Comparison of ENCODE assay signal across 8 cellular contexts in the genomic region with DNA sequence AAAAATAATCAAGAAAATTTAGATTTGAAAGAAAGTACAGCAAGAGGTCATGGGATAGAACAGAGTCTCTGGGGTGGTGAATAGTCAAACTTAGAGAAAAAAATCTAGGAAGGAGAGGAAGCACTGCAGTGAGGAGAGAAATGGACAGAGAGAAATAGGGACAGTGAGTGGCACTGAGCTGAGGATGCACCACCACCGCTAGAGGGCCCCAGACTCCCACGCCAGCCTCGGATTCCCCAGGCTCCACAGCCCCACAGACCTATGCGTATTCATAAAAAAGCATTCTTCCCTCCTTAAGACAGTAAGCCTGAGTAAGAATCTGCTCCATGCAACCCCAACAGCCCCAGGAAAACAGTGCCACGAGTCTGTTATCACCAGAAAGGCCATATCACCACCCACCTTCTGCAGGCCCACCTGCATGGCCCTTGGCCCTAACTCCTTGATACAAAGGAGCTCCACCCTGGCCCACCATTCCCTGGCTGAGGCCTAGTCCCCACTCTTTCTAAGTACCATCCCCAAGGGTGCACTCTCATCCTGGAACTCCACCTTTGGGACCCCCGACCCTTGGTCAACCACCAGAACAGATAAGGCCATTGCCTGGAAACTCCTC.
DNase-seq lines count a peak whose midpoint lies in the region; ATAC-seq, FAIRE-seq and TF ChIP-seq lines count a peak whose summit lies in the region.

No MANE protein-coding gene starts in this region.

- H3K4me3 ChIP-seq in lung, result no peak overlapping the region

- H3K27me3 Mint-ChIP-seq in dendritic cell treated with granulocyte-macrophage colony-stimulating factor and Interleukin-4, amounts not matched to agents 40 ng/mL and 50 ng/mL, for 4 days, result no peaks in the 10 kb centered on the region

- intact Hi-C loops in dendritic cell treated with granulocyte-macrophage colony-stimulating factor and Interleukin-4, amounts not matched to agents 40 ng/mL and 50 ng/mL, for 4 days (cut with micrococcal nuclease), result loop anchor here (1.0 to 5.0 kb wide), 5 partner anchors 88 to 458 kb away; partner anchors contain the start of gene ZFAND4

- no peak overlapping the region for H3K27ac ChIP-seq in lung (ENCODE audit: low read depth in 1 of 2, low read length in 1 of 2)

- peak overlapping the region; percentile 52 for H3K4me3 Mint-ChIP-seq in dendritic cell treated with granulocyte-macrophage colony-stimulating factor and Interleukin-4, amounts not matched to agents 40 ng/mL and 50 ng/mL, for 4 days

- H3K4me1 Mint-ChIP-seq in dendritic cell treated with granulocyte-macrophage colony-stimulating factor and Interleukin-4, amounts not matched to agents 40 ng/mL and 50 ng/mL, for 4 days (ENCODE audit: low read depth), result peaks cover 91% of the 10 kb centered on the region

- no peak for TF ChIP-seq POLR2A in GM12891 (IDR thresholded peaks at IDR 0.05; ENCODE audit: low read depth, low read length)

- peaks cover 0 to 7% of the 10 kb centered on the region in 2 donors for H3K36me3 ChIP-seq in lung (ENCODE audit: control insufficient read depth in 2 of 2, insufficient read depth in 2 of 2, low read length in 2 of 2)

- WGBS in lung, 2 donors, result 19 to 20% methylated on average over 6 of the region's 6 CpGs

- DNase-seq in GM12891 (ENCODE audit: insufficient read length, low spot score) (no peak), NCI-H2227 treated with DMSO at 0.1 percent for 48 hours (lab: John Stamatoyannopoulos, UW) (peak; percentile 68), lung (ENCODE audit: low spot score) (peak; percentile 77)
- DNase-seq in activated CD4-positive, alpha-beta T cell treated with anti-CD3 and anti-CD28 coated beads, Interleukin-2, amount 50 U/mL, for 48 hours, result peak; percentile 77 to 84
- DNase-seq in stimulated activated CD8-positive, alpha-beta memory T cell treated with anti-CD3 and anti-CD28 coated beads, Interleukin-12 subunit alpha, Interleukin-12 subunit beta, amount 100 ng/mL, for 4 hours (ENCODE audit: low read depth), result peak; percentile 49

- peak overlapping the region; percentile 31 for H3K27ac Mint-ChIP-seq in dendritic cell treated with granulocyte-macrophage colony-stimulating factor and Interleukin-4, amounts not matched to agents 40 ng/mL and 50 ng/mL, for 4 days

- no peaks in the 10 kb centered on the region for H3K9me3 ChIP-seq in lung (ENCODE audit: control insufficient read depth in 2 of 2, insufficient read depth in 1 of 2, low read length in 1 of 2)

- no peaks in the 10 kb centered on the region for H3K27me3 ChIP-seq in lung (ENCODE audit: control insufficient read depth, insufficient read depth)

- no peaks in the 10 kb centered on the region for H3K9me3 Mint-ChIP-seq in dendritic cell treated with granulocyte-macrophage colony-stimulating factor and Interleukin-4, amounts not matched to agents 40 ng/mL and 50 ng/mL, for 4 days

- H3K4me1 ChIP-seq in lung (ENCODE audit: control insufficient read depth in 2 of 2, insufficient read depth in 2 of 2, low read length in 2 of 2), result peaks cover 1 to 2% of the 10 kb centered on the region in 2 donors

- peak; percentile 94 for TF ChIP-seq CTCF in lung (IDR thresholded peaks at IDR 0.05; ENCODE audit: control extremely low read depth, extremely low read depth)

- FAIRE-seq in A204.1 (lab: Jason Lieb, UNC), result peak; percentile 55
- peak; percentile 88 for FAIRE-seq in GM12891 (lab: Jason Lieb, UNC)

- peaks cover 32% of the 10 kb centered on the region for H3K36me3 Mint-ChIP-seq in dendritic cell treated with granulocyte-macrophage colony-stimulating factor and Interleukin-4, amounts not matched to agents 40 ng/mL and 50 ng/mL, for 4 days (ENCODE audit: low read depth)

- ATAC-seq in HG02884 (IDR thresholded peaks at IDR 0.05; ENCODE audit: unreplicated experiment), result peak; percentile 41
- ATAC-seq in lung (ENCODE audit: insufficient read depth, low FRiP score), result peak; percentile 92

TF ChIP-seq in GM12891, 5 proteins besides CTCF, POLR2A, EP300 and RAD21:
- TF ChIP-seq POU2F2 (IDR thresholded peaks at IDR 0.05; ENCODE audit: low read depth, low read length) (peak; percentile 72; the same call in 1 of the 2 replicates), PAX5 (IDR thresholded peaks at IDR 0.05; ENCODE audit: insufficient read depth, low read length, severe bottlenecking) (no peak)
